Comparison of ENCODE assay signal across 9 cellular contexts in genomic region chr17:71975998-71976649, GRCh38.
A peak's percentile ranks its signal among the peaks of the same experiment; 100 is the strongest.
DNase-seq lines count a peak whose midpoint lies in the region; ATAC-seq and TF ChIP-seq lines count a peak whose summit lies in the region.
"Had no signal": no experiment of that assay in that cellular context is flagged by ENCODE, and none has a peak within 500 bp of the region (broad histone marks: within the 10 kb centered on the region; RNA-seq: fewer than 3 reads in every experiment).

No MANE protein-coding gene starts in this region.

- H3K4me3 Mint-ChIP-seq in nephron progenitor cell: no peak overlapping the region

- H3K27ac Mint-ChIP-seq in nephron progenitor cell: no peak overlapping the region

- H3K36me3 Mint-ChIP-seq in nephron progenitor cell (ENCODE audit: low read depth): no peaks in the 10 kb centered on the region

- no peak for TF ChIP-seq CTCF in foreskin fibroblast (IDR thresholded peaks at IDR 0.05; ENCODE audit: low read depth, low read length)
- no peak for TF ChIP-seq CTCF in omental fat pad (IDR thresholded peaks at IDR 0.05)
- no peak for TF ChIP-seq CTCF in nephron progenitor cell (IDR thresholded peaks at IDR 0.05)

- DNase-seq in C1 segment of cervical spinal cord (lab: John Stamatoyannopoulos, UW): peak in 13 of 14 donors; percentile 6 to 89 (median 62)
- DNase-seq in SK-MEL-5 (ENCODE audit: low read depth, low spot score): peak; percentile 99
- DNase-seq in foreskin fibroblast: peak; percentile 97 to 98
- peak; percentile 40 for DNase-seq in omental fat pad (ENCODE audit: low spot score)
- DNase-seq in nephron progenitor cell: no peak
- no peak for DNase-seq in COR-L47 (lab: John Stamatoyannopoulos, UW)
- DNase-seq in HAP-1 (ENCODE audit: low spot score in 2 of 2): no peak
- no peak for DNase-seq in NCI-H2029 (lab: John Stamatoyannopoulos, UW)
- DNase-seq: NCI-H524 treated with DMSO at 0.1 percent for 48 hours had no signal

- H3K9me3 Mint-ChIP-seq in nephron progenitor cell: peaks cover 3% of the 10 kb centered on the region

- peaks cover 19% of the 10 kb centered on the region for H3K27me3 Mint-ChIP-seq in nephron progenitor cell (ENCODE audit: low read depth, poor library complexity)

- peak; percentile 97 for ATAC-seq in omental fat pad (ENCODE audit: low FRiP score)

- H3K4me3 ChIP-seq in foreskin fibroblast (ENCODE audit: low read depth in 1 of 2, low read length in 2 of 2): peak overlapping the region in 1 of 2 donors; percentile 45
- H3K4me3 ChIP-seq in HAP-1: no peak overlapping the region

- H3K9me3 ChIP-seq in HAP-1: no peaks in the 10 kb centered on the region

- no peaks in the 10 kb centered on the region for H3K4me1 ChIP-seq in HAP-1

- H3K27me3 ChIP-seq in HAP-1 (ENCODE audit: low read depth): no peaks in the 10 kb centered on the region

- in situ Hi-C loops in SK-MEL-5 (cut with HindIII; ENCODE audit: low pct_unique_long_range_greater_than_20kb, low sequenced_read_pairs): no loop called here
- in situ Hi-C loops in HAP-1 (cut with MboI; ENCODE audit: low sequenced_read_pairs): no loop called here

- H3K36me3 ChIP-seq in HAP-1 (replicated peaks): no peaks in the 10 kb centered on the region

- H3K4me1 Mint-ChIP-seq in nephron progenitor cell: peaks cover 13% of the 10 kb centered on the region

Comparison
In these comparisons a context has a peak if more than half of its experiments do, and no peak if none do; other contexts are left out.
1. DNase-seq: peak in C1 segment of cervical spinal cord (13 of 14), SK-MEL-5 (single experiment), foreskin fibroblast (2 of 2) and omental fat pad (single experiment); none in nephron progenitor cell (single experiment), COR-L47 (single experiment), HAP-1 (0 of 2) and NCI-H2029 (single experiment).